11 cellular contexts compared by ENCODE assay signal in genomic region chr3:161700998-161701397, GRCh38.
DNase-seq lines count a peak whose midpoint lies in the region; ATAC-seq lines count a peak whose summit lies in the region.
"Had no signal": no experiment of that assay in that cellular context is flagged by ENCODE, and none has a peak within 500 bp of the region (broad histone marks: within the 10 kb centered on the region; RNA-seq: fewer than 3 reads in every experiment).

No MANE protein-coding gene starts in this region.

- ATAC-seq in HG02623 (IDR thresholded peaks at IDR 0.05; ENCODE audit: unreplicated experiment) = peak; percentile 69

- no peaks in the 10 kb centered on the region for H3K79me1 ChIP-seq in mesenchymal stem cell (replicated peaks; ENCODE audit: low read length, poor library complexity, severe bottlenecking)

- no peak overlapping the region for H4K91ac ChIP-seq in mesenchymal stem cell (ENCODE audit: low read length)

- H3K27me3 ChIP-seq in mesenchymal stem cell (ENCODE audit: control insufficient read depth in 1 of 2, insufficient read depth in 1 of 2, low read length in 2 of 2) = no peaks in the 10 kb centered on the region
- H3K27me3 ChIP-seq: colonic mucosa had no signal

- no peak overlapping the region for H2BK120ac ChIP-seq in mesenchymal stem cell (ENCODE audit: low read depth, low read length)

- no peak overlapping the region for H3K4me3 ChIP-seq in mesenchymal stem cell (ENCODE audit: insufficient read depth in 1 of 2, low read depth in 1 of 2, low read length in 2 of 2)
- H3K4me3 ChIP-seq: colonic mucosa had no signal

- H2BK15ac ChIP-seq in mesenchymal stem cell (ENCODE audit: low read depth, poor library complexity, severe bottlenecking) = no peak overlapping the region

- no peak overlapping the region for H3K18ac ChIP-seq in mesenchymal stem cell (ENCODE audit: low read depth in 1 of 2, low read length in 2 of 2)

- DNase-seq in NCI-H524 (lab: John Stamatoyannopoulos, UW) = peak; percentile 42 to 43
- DNase-seq in NCI-H524 treated with DMSO at 0.1 percent for 48 hours (lab: John Stamatoyannopoulos, UW) = no peak
- peak; percentile 21 for DNase-seq in NCI-H1092 (lab: John Stamatoyannopoulos, UW)
- peak; percentile 3 for DNase-seq in mesenchymal stem cell
- DNase-seq in middle frontal gyrus (ENCODE audit: extremely low spot score, low spot score) = no peak
- no peak for DNase-seq in OCI-M2 (lab: John Stamatoyannopoulos, UW; ENCODE audit: unreplicated experiment)
- DNase-seq in activated gamma-delta T cell treated with Interleukin-2 at 50 U/mL for 16 hours = no peak
- DNase-seq: activated naive CD4-positive, alpha-beta T cell treated with Interleukin-2 at 50 U/mL for 16 hours; colonic mucosa had no signal

- H3K9ac ChIP-seq in mesenchymal stem cell (ENCODE audit: low read length) = no peak overlapping the region

- H4K8ac ChIP-seq in mesenchymal stem cell (ENCODE audit: low read length) = no peak overlapping the region

- no peak overlapping the region for H3K27ac ChIP-seq in mesenchymal stem cell (ENCODE audit: low read length, poor library complexity, severe bottlenecking)
- H3K27ac ChIP-seq: colonic mucosa, VCaP had no signal

- H3K14ac ChIP-seq in mesenchymal stem cell (ENCODE audit: low read length in 2 of 2) = no peak overlapping the region

- 83% methylated on average over 2 of the region's 2 CpGs for whole genome bisulfite sequencing in mesenchymal stem cell

- H3K4ac ChIP-seq in mesenchymal stem cell (ENCODE audit: low read depth in 1 of 2, low read length in 2 of 2) = no peak overlapping the region

- H3K23ac ChIP-seq in mesenchymal stem cell (ENCODE audit: low read length in 2 of 2) = no peak overlapping the region

- H3K4me1 ChIP-seq in mesenchymal stem cell (ENCODE audit: control insufficient read depth, insufficient read depth, low read depth, low read length) = no peaks in the 10 kb centered on the region
- H3K4me1 ChIP-seq: colonic mucosa had no signal

- no peaks in the 10 kb centered on the region for H3K36me3 ChIP-seq in mesenchymal stem cell (ENCODE audit: control insufficient read depth in 1 of 2, insufficient read depth in 2 of 2, low read depth in 1 of 2, low read length in 2 of 2)
- H3K36me3 ChIP-seq: colonic mucosa had no signal

- H3K9me3 ChIP-seq in mesenchymal stem cell (ENCODE audit: control insufficient read depth, low read length) = no peaks in the 10 kb centered on the region
- H3K9me3 ChIP-seq: colonic mucosa had no signal

- no peak overlapping the region for H2BK5ac ChIP-seq in mesenchymal stem cell (ENCODE audit: low read depth, low read length, poor library complexity, severe bottlenecking)

- H2BK12ac ChIP-seq in mesenchymal stem cell (ENCODE audit: low read length in 2 of 2) = no peak overlapping the region

- H3K4me2 ChIP-seq in mesenchymal stem cell (ENCODE audit: low read length, poor library complexity, severe bottlenecking) = no peak overlapping the region

- no peak overlapping the region for H2AFZ ChIP-seq in mesenchymal stem cell (ENCODE audit: low read depth, low read length)

- no peak overlapping the region for H2AK5ac ChIP-seq in mesenchymal stem cell (ENCODE audit: low read length, severe bottlenecking)

Comparison
In these comparisons a context has a peak if more than half of its experiments do, and no peak if none do; other contexts are left out.
1. DNase-seq: peak in NCI-H524 (2 of 2), NCI-H1092 (single experiment) and mesenchymal stem cell (single experiment); none in NCI-H524 treated with DMSO at 0.1 percent for 48 hours (single experiment), middle frontal gyrus (single experiment), OCI-M2 (single experiment) and activated gamma-delta T cell treated with Interleukin-2 at 50 U/mL for 16 hours (single experiment).